ENCODE assay signal across 29 cellular contexts in the genomic region with DNA sequence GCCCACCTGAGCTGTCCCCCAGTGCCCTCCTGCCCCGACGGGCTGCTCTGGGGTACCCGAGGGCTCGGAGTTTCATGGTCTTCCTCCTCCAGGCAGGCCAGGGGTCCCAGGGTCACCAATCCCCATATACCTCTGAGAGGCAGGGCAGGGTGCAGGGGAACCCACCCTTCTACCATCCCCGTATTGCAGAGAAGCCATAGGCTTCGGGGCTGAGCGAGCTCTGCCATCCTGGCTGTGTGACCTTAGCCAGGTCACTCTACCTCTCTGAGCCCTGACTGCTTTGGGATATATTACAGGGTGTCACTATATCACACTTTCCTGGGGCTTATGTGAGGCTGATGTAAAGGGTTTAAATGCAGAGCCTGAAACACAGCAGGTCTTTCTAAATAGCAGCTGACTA.
"Had no signal": no experiment of that assay in that cellular context is flagged by ENCODE, and none has a peak within 500 bp of the region (broad histone marks: within the 10 kb centered on the region; RNA-seq: fewer than 3 reads in every experiment).

No MANE protein-coding gene starts in this region.

- H3K4me3 ChIP-seq: ascending aorta, cardiac muscle cell had no signal

- H3K27me3 ChIP-seq: ascending aorta, cardiac muscle cell had no signal

- H3K4me1 ChIP-seq: ascending aorta had no signal

- ATAC-seq: activated CD4-positive, alpha-beta T cell treated with anti-CD3 and anti-CD28 coated beads for 36 hours; activated CD4-positive, CD25-positive, alpha-beta regulatory T cell treated with anti-CD3 and anti-CD28 coated beads, Interleukin-2, amount 50 U/mL, for 24 hours; T-helper 17 cell; WTC11 had no signal

- FAIRE-seq: bronchial epithelial cell had no signal

- H3K27ac ChIP-seq: ascending aorta, cardiac muscle cell, WERI-Rb-1 had no signal

- H3K9me3 ChIP-seq: ascending aorta had no signal

- DNase-seq: activated CD4-positive, alpha-beta memory T cell treated with anti-CD3 and anti-CD28 coated beads, Interleukin-2, amount 10 ng/mL, durations not matched to agents 7 days and 5 days; activated CD4-positive, alpha-beta T cell treated with anti-CD3 and anti-CD28 coated beads for 1 hour; activated CD4-positive, alpha-beta T cell treated with anti-CD3 and anti-CD28 coated beads for 36 hours; activated CD4-positive, alpha-beta T cell treated with anti-CD3 and anti-CD28 coated beads for 48 hours; activated CD4-positive, alpha-beta T cell treated with anti-CD3 and anti-CD28 coated beads, Interleukin-2, amount 10 ng/mL, durations not matched to agents 7 days and 5 days; activated CD4-positive, alpha-beta T cell treated with anti-CD3 and anti-CD28 coated beads, Interleukin-2, amount 50 U/mL, for 48 hours; activated CD8-positive, alpha-beta memory T cell treated with anti-CD3 and anti-CD28 coated beads for 24 hours; activated CD8-positive, alpha-beta memory T cell treated with anti-CD3 and anti-CD28 coated beads, Interleukin-2, amount 10 ng/mL, durations not matched to agents 7 days and 5 days; activated CD8-positive, alpha-beta memory T cell treated with anti-CD3 and anti-CD28 coated beads, Interleukin-2, amount 50 U/mL, for 48 hours; activated CD8-positive, alpha-beta T cell treated with anti-CD3 and anti-CD28 coated beads, Interleukin-2, amount 10 ng/mL, durations not matched to agents 7 days and 5 days; activated effector memory CD4-positive, alpha-beta T cell treated with Interleukin-2 at 50 U/mL for 16 hours; activated gamma-delta T cell; activated naive CD4-positive, alpha-beta T cell treated with anti-CD3 and anti-CD28 coated beads, Interleukin-2, amount 10 ng/mL, durations not matched to agents 7 days and 5 days; activated naive CD4-positive, alpha-beta T cell treated with Interleukin-2 at 50 U/mL for 16 hours; activated naive CD8-positive, alpha-beta T cell treated with anti-CD3 and anti-CD28 coated beads, Interleukin-2, amount 10 ng/mL, durations not matched to agents 7 days and 5 days; activated naive CD8-positive, alpha-beta T cell treated with anti-CD3 and anti-CD28 coated beads, Interleukin-2, amount 50 U/mL, for 24 hours; activated T-cell treated with anti-CD3 and anti-CD28 coated beads, Interleukin-2, amount 50 U/mL, for 24 hours; activated T-cell treated with anti-CD3 and anti-CD28 coated beads, Interleukin-2, amount 50 U/mL, for 48 hours; amygdala; anterior cingulate cortex; caudate nucleus; cerebellar nuclear complex; T-helper 17 cell; WERI-Rb-1 had no signal
